In genomic region chr3:127754411-127755304, GRCh38 we compare ENCODE assay signal across 1 cellular context.
A peak's percentile ranks its signal among the peaks of the same experiment; 100 is the strongest.
TF ChIP-seq lines count a peak whose summit lies in the region.

No MANE protein-coding gene starts in this region.

TF ChIP-seq in GM12878, 131 proteins besides CTCF, POLR2A, EP300 and RAD21 (continued from another document and continues in another):
- TF ChIP-seq CUX1 (IDR thresholded peaks at IDR 0.05; ENCODE audit: insufficient replicate concordance, low read depth, low read length) (no peak), IRF3 (IDR thresholded peaks at IDR 0.05) (no peak), EGR1 (IDR thresholded peaks at IDR 0.05; ENCODE audit: borderline replicate concordance in 1 of 2, low read depth in 2 of 2, low read length in 2 of 2) (peak; percentile 19 to 90), ZNF274 (IDR thresholded peaks at IDR 0.05; ENCODE audit: insufficient read depth, insufficient read length) (no peak), YY1 (IDR thresholded peaks at IDR 0.05; ENCODE audit: low read depth, low read length) (no peak), BACH1 (IDR thresholded peaks at IDR 0.05; ENCODE audit: borderline replicate concordance) (peak; percentile 72), CBFB (IDR thresholded peaks at IDR 0.05; ENCODE audit: low read depth) (peak; percentile 23; the same call in 1 of the 2 replicates), LARP7 (IDR thresholded peaks at IDR 0.05) (0 out of 2 replicates have a peak, but pooled peaks have one; percentile 21), PAX5 (IDR thresholded peaks at IDR 0.05; ENCODE audit: borderline replicate concordance, low read depth, low read length) (peak; percentile 52; the same call in 1 of the 2 replicates), RCOR1 (conservative IDR thresholded peaks at IDR 0.05; ENCODE audit: low read depth, low read length) (peak; percentile 6; the same call in 1 of the 2 replicates), ESRRA (IDR thresholded peaks at IDR 0.05; ENCODE audit: low read length) (no peak), MAX (IDR thresholded peaks at IDR 0.05; ENCODE audit: low read depth, low read length) (peak; percentile 64; the same call in 1 of the 2 replicates), CHD1 (IDR thresholded peaks at IDR 0.05; ENCODE audit: low read depth, low read length) (no peak), FOS (IDR thresholded peaks at IDR 0.05; ENCODE audit: borderline replicate concordance, extremely low read depth, insufficient read length) (no peak), STAT1 (conservative IDR thresholded peaks at IDR 0.05) (no peak), POLR2AphosphoS5 (IDR thresholded peaks at IDR 0.05; ENCODE audit: low read length) (peak; percentile 37; the same call in 1 of the 2 replicates), SUZ12 (IDR thresholded peaks at IDR 0.05; ENCODE audit: unreplicated experiment) (no peak), CBX5 (IDR thresholded peaks at IDR 0.05; ENCODE audit: low read depth) (no peak), BCL11A (IDR thresholded peaks at IDR 0.05; ENCODE audit: low read depth, low read length) (peak; percentile 65), ZBTB4 (CRISPR knock-in tag; IDR thresholded peaks at IDR 0.05) (no peak; the same call in 1 of the 2 replicates), KDM1A (IDR thresholded peaks at IDR 0.05; ENCODE audit: borderline replicate concordance) (no peak), SKIL (IDR thresholded peaks at IDR 0.05; ENCODE audit: low read depth, poor library complexity, severe bottlenecking) (peak; percentile 81), ZNF207 (IDR thresholded peaks at IDR 0.05; ENCODE audit: borderline replicate concordance) (no peak; the same call in 1 of the 2 replicates), MEF2B (IDR thresholded peaks at IDR 0.05; ENCODE audit: partially characterized antibody, poor library complexity, severe bottlenecking) (peak; percentile 93), SRF (IDR thresholded peaks at IDR 0.05; ENCODE audit: low read depth in 2 of 2, low read length in 2 of 2) (no peak), YBX1 (IDR thresholded peaks at IDR 0.05) (no peak), MLLT1 (IDR thresholded peaks at IDR 0.05) (no peak), PKNOX1 (IDR thresholded peaks at IDR 0.05) (no peak), MEF2A (IDR thresholded peaks at IDR 0.05; ENCODE audit: insufficient read depth, low read depth, low read length) (0 out of 2 replicates have a peak, but pooled peaks have one; percentile 41), ATF3 (IDR thresholded peaks at IDR 0.05; ENCODE audit: borderline replicate concordance, extremely low read depth, low read depth, low read length) (0 out of 2 replicates have a peak, but pooled peaks have one; percentile 6), ELK1 (IDR thresholded peaks at IDR 0.05; ENCODE audit: low read depth, low read length) (no peak; the same call in 1 of the 2 replicates), NR2F1 (conservative IDR thresholded peaks at IDR 0.05) (peak; percentile 90; the same call in 1 of the 2 replicates), ZNF384 (IDR thresholded peaks at IDR 0.05; ENCODE audit: borderline replicate concordance, low read depth, low read length) (no peak), TAF1 (IDR thresholded peaks at IDR 0.05; ENCODE audit: borderline replicate concordance, low read depth, low read length) (peak; percentile 24; the same call in 1 of the 2 replicates), NFYA (IDR thresholded peaks at IDR 0.05; ENCODE audit: borderline replicate concordance, low read depth, low read length) (no peak), ZBED1 (IDR thresholded peaks at IDR 0.05; ENCODE audit: borderline replicate concordance) (peak; percentile 80), PAX8 (IDR thresholded peaks at IDR 0.05) (no peak), SREBF2 (IDR thresholded peaks at IDR 0.05; ENCODE audit: low read length) (no peak), RB1 (IDR thresholded peaks at IDR 0.05; ENCODE audit: borderline replicate concordance) (no peak; the same call in 1 of the 2 replicates), FOXK2 (IDR thresholded peaks at IDR 0.05) (no peak), JUND (IDR thresholded peaks at IDR 0.05; ENCODE audit: low read depth, low read length) (no peak), SPI1 (IDR thresholded peaks at IDR 0.05; ENCODE audit: borderline replicate concordance, insufficient read depth, low read depth, low read length) (peak; percentile 71), BCLAF1 (IDR thresholded peaks at IDR 0.05) (no peak), TBL1XR1 (IDR thresholded peaks at IDR 0.05; ENCODE audit: low read depth, low read length) (peak; percentile 60)
